9 cellular contexts compared by ENCODE assay signal in the genomic region with DNA sequence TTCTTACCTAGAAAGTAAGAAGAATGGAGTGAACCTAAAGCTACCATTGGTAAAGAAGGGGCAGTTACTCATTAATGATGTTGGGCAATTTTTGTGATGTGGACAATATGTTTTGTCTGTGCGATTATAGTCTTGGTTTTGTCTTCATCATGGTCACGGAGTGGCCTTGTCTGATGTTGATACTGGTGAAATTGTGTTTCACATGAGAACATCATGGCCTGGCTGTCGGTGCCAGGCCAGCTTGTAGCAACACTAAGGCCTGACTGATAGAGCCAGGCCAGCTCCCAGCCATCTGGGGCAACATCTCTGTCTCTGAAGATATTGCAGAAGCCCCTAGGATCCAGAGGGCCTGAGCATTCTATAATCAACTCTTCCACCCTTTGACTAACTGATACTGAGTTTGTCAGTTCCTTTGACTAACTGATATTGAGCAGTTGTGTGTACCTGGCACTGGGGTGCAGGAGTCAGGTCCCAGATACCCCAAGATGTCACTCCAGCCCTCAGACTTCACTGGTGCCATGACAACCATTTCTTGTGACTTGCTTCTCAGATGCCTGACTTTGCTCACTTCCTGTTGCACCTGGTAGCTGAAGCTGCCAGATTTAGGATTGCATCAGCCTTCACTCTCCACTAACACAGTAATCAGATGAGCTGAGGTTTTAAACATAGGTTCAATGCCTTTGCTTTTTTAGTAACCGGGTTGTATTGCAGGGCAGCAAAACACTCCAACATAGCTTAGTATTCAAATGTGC.
DNase-seq lines count a peak whose midpoint lies in the region; ATAC-seq, FAIRE-seq and TF ChIP-seq lines count a peak whose summit lies in the region.
"Had no signal": no experiment of that assay in that cellular context is flagged by ENCODE, and none has a peak within 500 bp of the region (broad histone marks: within the 10 kb centered on the region; RNA-seq: fewer than 3 reads in every experiment).

No MANE protein-coding gene starts in this region.

- H3K4me1 ChIP-seq in GM23338 (ENCODE audit: insufficient read depth) (peaks cover 22% of the 10 kb centered on the region), foreskin keratinocyte (no peaks in the 10 kb centered on the region), endodermal cell (ENCODE audit: control insufficient read depth, insufficient read depth, low read length) (no peaks in the 10 kb centered on the region), small intestine (ENCODE audit: control insufficient read depth in 2 of 2, insufficient read depth in 1 of 2, low read depth in 1 of 2, low read length in 1 of 2) (no peaks in the 10 kb centered on the region)
- H3K4me1 ChIP-seq: SJSA1 had no signal

- H3K9me3 Mint-ChIP-seq in GM23338 (peaks cover 22% of the 10 kb centered on the region), endodermal cell (peaks cover 30% of the 10 kb centered on the region)

- H3K4me1 Mint-ChIP-seq in GM23338 (peaks cover 16% of the 10 kb centered on the region; the same call in 2 of the 3 replicates), endodermal cell (no peaks in the 10 kb centered on the region)

- H3K27me3 Mint-ChIP-seq in GM23338 (ENCODE audit: insufficient read depth, low read depth, poor library complexity): peaks cover 12% of the 10 kb centered on the region
- no peaks in the 10 kb centered on the region for H3K27me3 Mint-ChIP-seq in endodermal cell (ENCODE audit: insufficient read depth)

- ATAC-seq in GM18861 (IDR thresholded peaks at IDR 0.05; ENCODE audit: unreplicated experiment) (peak; percentile 95), GM23338 (no peak), foreskin keratinocyte (peak; percentile 57)

- peaks cover 55% of the 10 kb centered on the region for H3K36me3 Mint-ChIP-seq in GM23338 (ENCODE audit: low read depth)
- peaks cover 36% of the 10 kb centered on the region for H3K36me3 Mint-ChIP-seq in endodermal cell (ENCODE audit: low read depth)

- H3K79me2 ChIP-seq in GM23338 (replicated peaks; ENCODE audit: insufficient read depth): no peaks in the 10 kb centered on the region

- H3K4me3 ChIP-seq in GM23338 (no peak overlapping the region), endodermal cell (ENCODE audit: low read length) (no peak overlapping the region), small intestine (ENCODE audit: low read depth in 1 of 2, low read length in 2 of 2) (no peak overlapping the region)
- H3K4me3 ChIP-seq: SJSA1 had no signal

- no peaks in the 10 kb centered on the region; the same call in 1 of the 2 replicates for H4K20me1 ChIP-seq in GM23338 (replicated peaks; ENCODE audit: insufficient read depth)

- no peak overlapping the region for H3K4me3 Mint-ChIP-seq in GM23338
- no peak overlapping the region for H3K4me3 Mint-ChIP-seq in endodermal cell

- H3K27ac Mint-ChIP-seq in GM23338 (peak overlapping the region; percentile 66), endodermal cell (no peak overlapping the region)

- no peaks in the 10 kb centered on the region for H3K9me2 ChIP-seq in GM23338 (ENCODE audit: insufficient read depth)

- no peaks in the 10 kb centered on the region for H3K27me3 ChIP-seq in GM23338 (ENCODE audit: insufficient read depth)
- H3K27me3 ChIP-seq in foreskin keratinocyte: no peaks in the 10 kb centered on the region
- H3K27me3 ChIP-seq in endodermal cell (ENCODE audit: control insufficient read depth, insufficient read depth, low read length, poor library complexity, severe bottlenecking): no peaks in the 10 kb centered on the region
- H3K27me3 ChIP-seq in small intestine (ENCODE audit: control insufficient read depth in 2 of 2, insufficient read depth in 2 of 2, low read length in 2 of 2): no peaks in the 10 kb centered on the region
- H3K27me3 ChIP-seq: SJSA1 had no signal

- no peaks in the 10 kb centered on the region for H3F3A ChIP-seq in GM23338 (replicated peaks; ENCODE audit: low read depth)

- H3K9me3 ChIP-seq in endodermal cell (ENCODE audit: control insufficient read depth, low read length) (peaks cover 7% of the 10 kb centered on the region), small intestine (ENCODE audit: control insufficient read depth, low read depth) (no peaks in the 10 kb centered on the region)
- H3K9me3 ChIP-seq: SJSA1 had no signal

- peak; percentile 24 for DNase-seq in GM23338 (ENCODE audit: low spot score)
- peak; percentile 98 for DNase-seq in NAMALWA (ENCODE audit: low spot score)
- peak in 1 of 2 donors; percentile 49 for DNase-seq in foreskin keratinocyte
- DNase-seq in endodermal cell: no peak
- DNase-seq in middle frontal gyrus (ENCODE audit: extremely low spot score, low spot score): no peak
- no peak for DNase-seq in small intestine
- no peak for DNase-seq in HK-2 (ENCODE audit: unreplicated experiment)

- WGBS in endodermal cell (ENCODE audit: insufficient coverage in 1 of 2, insufficient read length in 1 of 2), 2 experiments: 94% methylated on average over 4 of the region's 4 CpGs; no CpG with 5 or more reads in 1 of the 2 experiments
- 84 to 90% (median 85%) methylated on average over 4 of the region's 4 CpGs for WGBS in small intestine, 3 donors

- no peak for FAIRE-seq in small intestine (lab: Jason Lieb, UNC)

- TF ChIP-seq CTCF in GM23338 (conservative IDR thresholded peaks at IDR 0.05; ENCODE audit: low read depth in 2 of 2): no peak
- no peak for TF ChIP-seq CTCF in foreskin keratinocyte (conservative IDR thresholded peaks at IDR 0.05)
- TF ChIP-seq CTCF in endodermal cell (conservative IDR thresholded peaks at IDR 0.05): no peak

- no peak overlapping the region for H3K9ac ChIP-seq in endodermal cell (ENCODE audit: extremely low read depth, low read length, poor library complexity, severe bottlenecking)

- H3K4me2 ChIP-seq in GM23338: no peak overlapping the region

- H3K36me3 ChIP-seq in GM23338 (ENCODE audit: insufficient read depth) (peaks cover 10% of the 10 kb centered on the region; the same call in 1 of the 2 replicates), endodermal cell (ENCODE audit: control insufficient read depth, insufficient read depth, low read length) (peaks cover 30% of the 10 kb centered on the region), small intestine (ENCODE audit: control insufficient read depth in 2 of 2, insufficient read depth in 2 of 2, low read length in 2 of 2) (peaks cover 6 to 10% of the 10 kb centered on the region in 2 donors)

- no peak overlapping the region for H2AFZ ChIP-seq in GM23338

- no peak overlapping the region for H3K27ac ChIP-seq in GM23338 (ENCODE audit: low read depth)
- no peak overlapping the region for H3K27ac ChIP-seq in foreskin keratinocyte
- H3K27ac ChIP-seq in endodermal cell (ENCODE audit: low read depth, low read length): no peak overlapping the region
- H3K27ac ChIP-seq in small intestine (ENCODE audit: low read depth in 1 of 2, low read length in 1 of 2): peak overlapping the region in 1 of 2 donors; percentile 79
- H3K27ac ChIP-seq: SJSA1 had no signal

TF ChIP-seq in GM23338, 12 proteins besides CTCF, POLR2A, EP300 and RAD21 (continues in another document):
- TF ChIP-seq, protein P1, sequence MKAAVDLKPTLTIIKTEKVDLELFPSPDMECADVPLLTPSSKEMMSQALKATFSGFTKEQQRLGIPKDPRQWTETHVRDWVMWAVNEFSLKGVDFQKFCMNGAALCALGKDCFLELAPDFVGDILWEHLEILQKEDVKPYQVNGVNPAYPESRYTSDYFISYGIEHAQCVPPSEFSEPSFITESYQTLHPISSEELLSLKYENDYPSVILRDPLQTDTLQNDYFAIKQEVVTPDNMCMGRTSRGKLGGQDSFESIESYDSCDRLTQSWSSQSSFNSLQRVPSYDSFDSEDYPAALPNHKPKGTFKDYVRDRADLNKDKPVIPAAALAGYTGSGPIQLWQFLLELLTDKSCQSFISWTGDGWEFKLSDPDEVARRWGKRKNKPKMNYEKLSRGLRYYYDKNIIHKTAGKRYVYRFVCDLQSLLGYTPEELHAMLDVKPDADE (IDR thresholded peaks at IDR 0.05): no peak

Comparison
In these comparisons a context has a peak if more than half of its experiments do, and no peak if none do; other contexts are left out.
1. DNase-seq: peak in GM23338 (single experiment) and NAMALWA (single experiment); none in endodermal cell (single experiment), middle frontal gyrus (single experiment), small intestine (single experiment) and HK-2 (single experiment).